1 cellular context compared by ENCODE assay signal in genomic region chr9:124259273-124260078, GRCh38.
A peak's percentile ranks its signal among the peaks of the same experiment; 100 is the strongest.
TF ChIP-seq lines count a peak whose summit lies in the region.

No MANE protein-coding gene starts in this region.

TF ChIP-seq in HEK293, 187 proteins besides CTCF, POLR2A, EP300 and RAD21 (continued from another document):
- TF ChIP-seq PRDM2 (tag by site-specific recombination; IDR thresholded peaks at IDR 0.05; ENCODE audit: borderline replicate concordance) (no peak), ZNF366 (tag by site-specific recombination; conservative IDR thresholded peaks at IDR 0.05) (peak; percentile 36; the same call in 1 of the 2 replicates), ZNF398 (tag by site-specific recombination; IDR thresholded peaks at IDR 0.05) (peak; percentile 84), ZNF23 (tag by site-specific recombination; IDR thresholded peaks at IDR 0.05; ENCODE audit: borderline replicate concordance) (no peak), ZNF416 (tag by site-specific recombination; IDR thresholded peaks at IDR 0.05) (no peak), SP7 (tag by site-specific recombination; IDR thresholded peaks at IDR 0.05) (peak; percentile 40; the same call in 1 of the 2 replicates), ZNF600 (tag by site-specific recombination; IDR thresholded peaks at IDR 0.05) (peak; percentile 34; the same call in 1 of the 2 replicates), PATZ1 (tag by site-specific recombination; IDR thresholded peaks at IDR 0.05) (peak; percentile 85), ZNF146 (tag by site-specific recombination; IDR thresholded peaks at IDR 0.05) (no peak), ZBTB17 (tag by site-specific recombination; IDR thresholded peaks at IDR 0.05) (0 out of 2 replicates have a peak, but pooled peaks have one; percentile 13)
